Comparison of ENCODE assay signal across 8 cellular contexts in the genomic region with DNA sequence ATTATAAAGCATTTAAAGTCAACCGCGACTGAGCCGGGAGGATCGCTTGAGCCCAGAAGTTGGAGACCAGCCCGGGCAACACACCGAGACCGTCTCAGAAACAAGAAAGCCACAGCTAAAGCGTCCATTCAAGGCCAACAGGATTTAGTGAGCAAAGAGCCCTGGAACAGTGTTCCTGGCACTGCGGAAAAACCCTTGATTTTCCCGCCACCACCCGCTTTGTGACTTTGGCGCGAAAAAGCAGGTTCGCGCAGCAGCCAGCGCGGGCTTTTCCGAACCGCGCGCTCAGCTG. TPM values are rescaled to one million over a fixed set of nuclear protein-coding genes. Genes with fewer than 3 reads are reported as not detected.
DNase-seq lines count a peak whose midpoint lies in the region; ATAC-seq and TF ChIP-seq lines count a peak whose summit lies in the region.

No MANE protein-coding gene starts in this region.

- peaks cover 0 to 11% of the 10 kb centered on the region in 2 donors for H3K4me1 ChIP-seq in right atrium auricular region
- H3K4me1 ChIP-seq in breast epithelium, result peaks cover 0 to 6% of the 10 kb centered on the region in 2 donors
- peaks cover 17% of the 10 kb centered on the region for H3K4me1 ChIP-seq in mononuclear cell (ENCODE audit: insufficient read depth, low read length)
- H3K4me1 ChIP-seq in aorta (ENCODE audit: control insufficient read depth in 1 of 2, insufficient read depth in 2 of 2, low read length in 2 of 2), result no peaks in the 10 kb centered on the region

- peak overlapping the region; percentile 83 to 88 for H3K4me3 ChIP-seq in right atrium auricular region
- peak overlapping the region; percentile 74 to 89 (median 76) for H3K4me3 ChIP-seq in breast epithelium
- H3K4me3 ChIP-seq in mononuclear cell (ENCODE audit: low read length), result peak overlapping the region; percentile 89
- H3K4me3 ChIP-seq in aorta (ENCODE audit: low read length in 2 of 2), result peak overlapping the region; percentile 61 to 73

- WGBS in aorta, 2 donors, result 0 to 1% methylated on average over 21 of the region's 21 CpGs

- H3K27me3 ChIP-seq in right atrium auricular region, result no peaks in the 10 kb centered on the region
- no peaks in the 10 kb centered on the region for H3K27me3 ChIP-seq in breast epithelium
- H3K27me3 ChIP-seq in mononuclear cell (ENCODE audit: insufficient read depth, low read length), result no peaks in the 10 kb centered on the region
- no peaks in the 10 kb centered on the region for H3K27me3 ChIP-seq in aorta (ENCODE audit: control insufficient read depth in 1 of 2, insufficient read depth in 2 of 2, low read length in 1 of 2)

- H3K9me3 ChIP-seq in right atrium auricular region (no peaks in the 10 kb centered on the region), breast epithelium (no peaks in the 10 kb centered on the region), mononuclear cell (ENCODE audit: low read depth, low read length) (no peaks in the 10 kb centered on the region), aorta (ENCODE audit: control insufficient read depth, low read length) (no peaks in the 10 kb centered on the region)

- peaks cover 19% of the 10 kb centered on the region for H3K36me3 ChIP-seq in right atrium auricular region
- no peaks in the 10 kb centered on the region for H3K36me3 ChIP-seq in breast epithelium
- no peaks in the 10 kb centered on the region for H3K36me3 ChIP-seq in aorta (ENCODE audit: control insufficient read depth in 1 of 2, insufficient read depth in 2 of 2, low read length in 1 of 2)

- H3K27ac ChIP-seq in right atrium auricular region, result peak overlapping the region; percentile 86 to 93
- H3K27ac ChIP-seq in breast epithelium, result peak overlapping the region; percentile 87 to 91
- H3K27ac ChIP-seq in aorta (ENCODE audit: low read depth in 1 of 2, low read length in 2 of 2), result no peak overlapping the region

- TF ChIP-seq CTCF in right atrium auricular region (IDR thresholded peaks at IDR 0.05) (no peak), breast epithelium (IDR thresholded peaks at IDR 0.05) (no peak)

- intact Hi-C loops in Right ventricle myocardium superior (cut with DNase I) (no loop called here), breast epithelium (cut with DNase I; ENCODE audit: low total_unique reads) (no loop called here), aorta (cut with DNase I) (no loop called here)

- no peak for ATAC-seq in Right ventricle myocardium superior (ENCODE audit: poor library complexity)
- no peak for ATAC-seq in aorta (ENCODE audit: low FRiP score)

- DNase-seq in right atrium auricular region (ENCODE audit: low spot score) (no peak), Right ventricle myocardium superior (no peak), breast epithelium (ENCODE audit: low spot score in 2 of 2) (no peak), aorta (no peak), HT-29 (ENCODE audit: low spot score) (no peak), NCI-H774 (lab: John Stamatoyannopoulos, UW) (no peak), DMS 273 (lab: John Stamatoyannopoulos, UW; ENCODE audit: unreplicated experiment) (no peak)

- no peak for TF ChIP-seq POLR2A in breast epithelium (IDR thresholded peaks at IDR 0.05)

RNA-seq across cellular contexts. Expression of gene PCNA, which starts 0.7 kb away (rescaled TPM):
- total RNA-seq in right atrium auricular region (10 to 100 TPM; 25.3 to 25.4 TPM), Right ventricle myocardium superior (26.4 TPM), breast epithelium (10 to 100 TPM; 32.3 to 62.9 (median 55.4) TPM), mononuclear cell (18.7 TPM), aorta (10 to 100 TPM; 20.1 to 21.9 TPM)
- 10 to 100 TPM; 34.7 to 37.4 TPM for polyA plus RNA-seq in aorta
- total RNA-seq in HT-29 (2014; rRNA removed; shearing (Covaris generic)), result 264 and 270 TPM in 2 replicates

RNA-seq across cellular contexts. Expression of gene TMEM230, which starts 6.2 kb away (rescaled TPM):
- total RNA-seq in right atrium auricular region (100 to 1,000 TPM in 1 of 2 donors, 10 to 100 TPM in 1; 77.7 to 101 TPM), Right ventricle myocardium superior (82.7 TPM), breast epithelium (100 to 1,000 TPM in 1 of 3 donors, 10 to 100 TPM in 2; 79.6 to 107 (median 88.0) TPM), mononuclear cell (53.7 TPM), aorta (10 to 100 TPM; 73.0 to 95.0 TPM)
- polyA plus RNA-seq in aorta, result 100 to 1,000 TPM; 140 to 158 TPM
- 90.2 and 93.2 TPM in 2 replicates for total RNA-seq in HT-29 (2014; rRNA removed; shearing (Covaris generic))

RNA-seq across cellular contexts. Expression of gene CDS2, which starts 7.7 kb away (rescaled TPM):
- 10 to 100 TPM; 45.5 to 60.8 TPM for total RNA-seq in right atrium auricular region
- total RNA-seq in Right ventricle myocardium superior, result 61.9 TPM
- total RNA-seq in breast epithelium, result 10 to 100 TPM; 29.2 to 42.9 (median 37.6) TPM
- total RNA-seq in mononuclear cell, result 49.1 TPM
- 100 to 1,000 TPM in 1 of 2 donors, 10 to 100 TPM in 1; 78.7 to 135 TPM for total RNA-seq in aorta
- polyA plus RNA-seq in aorta, result 10 to 100 TPM; 13.9 to 21.3 TPM
- total RNA-seq in HT-29 (2014; rRNA removed; shearing (Covaris generic)), result 5.9 and 7.1 TPM in 2 replicates

Comparison
In these comparisons a context has a peak if more than half of its experiments do, and no peak if none do; other contexts are left out.
1. H3K27ac ChIP-seq: peak in right atrium auricular region (2 of 2) and breast epithelium (2 of 2); none in aorta (0 of 2).
2. Peak in every context shown above with its lines, with median percentiles within 50 percentile points of each other: H3K4me3 ChIP-seq.